ENCODE assay signal across 12 cellular contexts in the genomic region with DNA sequence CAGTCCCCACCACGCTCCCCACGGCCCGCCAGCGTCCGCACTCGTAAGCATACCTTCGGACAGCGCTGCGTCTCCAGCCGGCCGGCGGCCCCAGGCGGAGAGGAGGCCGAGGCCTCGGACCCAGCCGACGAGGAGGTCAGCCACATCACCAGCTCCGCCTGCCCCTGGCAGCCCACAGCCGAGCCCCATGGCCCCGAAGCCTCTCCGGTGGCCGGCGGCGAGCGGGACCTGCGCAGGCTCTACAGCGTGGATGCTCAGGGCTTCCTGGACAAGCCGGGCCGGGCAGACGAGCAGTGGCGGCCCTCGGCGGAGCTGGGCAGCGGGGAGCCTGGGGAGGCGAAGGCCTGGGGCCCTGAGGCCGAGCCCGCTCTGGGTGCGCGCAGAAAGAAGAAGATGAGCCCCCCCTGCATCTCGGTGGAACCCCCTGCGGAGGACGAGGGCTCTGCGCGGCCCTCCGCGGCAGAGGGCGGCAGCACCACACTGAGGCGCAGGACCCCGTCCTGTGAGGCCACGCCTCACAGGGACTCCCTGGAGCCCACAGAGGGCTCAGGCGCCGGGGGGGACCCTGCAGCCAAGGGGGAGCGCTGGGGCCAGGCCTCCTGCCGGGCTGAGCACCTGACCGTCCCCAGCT. TPM values are rescaled to one million over a fixed set of nuclear protein-coding genes. Genes with fewer than 3 reads are reported as not detected.
"Had no signal": no experiment of that assay in that cellular context is flagged by ENCODE, and none has a peak within 500 bp of the region (broad histone marks: within the 10 kb centered on the region; RNA-seq: fewer than 3 reads in every experiment).

No MANE protein-coding gene starts in this region.

- H2AFZ ChIP-seq: GM23338 had no signal

- DNase-seq: H9, HCEC 1CT, HFFc6, IMR-90, Karpas-422, KBM-7 had no signal

- ATAC-seq: GM23338 had no signal

- H3K4me3 ChIP-seq: GM23338 had no signal

- H3K4me2 ChIP-seq: GM23338, KMS-11 had no signal

- H3K9ac ChIP-seq: KMS-11 had no signal

- H3K27ac ChIP-seq: KMS-11 had no signal

- FAIRE-seq: H54, HTR-8/SVneo had no signal

RNA-seq across cellular contexts. Expression of a gene that starts 4.9 kb away (rescaled TPM):
- total RNA-seq: GM23338, H9, IMR-90, LHCN-M2 had no signal
- polyA plus RNA-seq: IMR-90 had no signal

RNA-seq across cellular contexts. Expression of a gene that starts 9.8 kb away (rescaled TPM):
- total RNA-seq: GM23338, H9, HFFc6, HT-29, IMR-90, LHCN-M2 had no signal
- polyA plus RNA-seq: IMR-90 had no signal

RNA-seq across cellular contexts. Expression of a gene that starts 20.3 kb away (rescaled TPM):
- total RNA-seq: GM23338, H9, HFFc6, HT-29, IMR-90, LHCN-M2 had no signal
- polyA plus RNA-seq: GM23338, IMR-90 had no signal

RNA-seq across cellular contexts. Expression of a gene that starts 35.7 kb away (rescaled TPM):
- total RNA-seq: H9, HFFc6, HT-29, IMR-90, LHCN-M2 had no signal
- polyA plus RNA-seq: GM23338, IMR-90 had no signal
